ENCODE assay signal across 16 cellular contexts in genomic region chr15:25545017-25545416, GRCh38.
DNase-seq lines count a peak whose midpoint lies in the region; ATAC-seq and TF ChIP-seq lines count a peak whose summit lies in the region.
"Had no signal": no experiment of that assay in that cellular context is flagged by ENCODE, and none has a peak within 500 bp of the region (broad histone marks: within the 10 kb centered on the region; RNA-seq: fewer than 3 reads in every experiment).

No MANE protein-coding gene starts in this region.

- H3K4me3 ChIP-seq in retinal pigment epithelial cell (ENCODE audit: low read length) (no peak overlapping the region), mesenchymal stem cell (ENCODE audit: insufficient read depth in 1 of 2, low read depth in 1 of 2, low read length in 2 of 2) (no peak overlapping the region)

- TF ChIP-seq CTCF in retinal pigment epithelial cell (conservative IDR thresholded peaks at IDR 0.05; ENCODE audit: low read depth, low read length) = no peak

- no peak overlapping the region for H4K8ac ChIP-seq in mesenchymal stem cell (ENCODE audit: low read length)

- no peak overlapping the region for H3K27ac ChIP-seq in mesenchymal stem cell (ENCODE audit: low read length, poor library complexity, severe bottlenecking)
- H3K27ac ChIP-seq: neutrophil had no signal

- no peak overlapping the region for H2BK12ac ChIP-seq in mesenchymal stem cell (ENCODE audit: low read length in 2 of 2)

- no peak overlapping the region for H2BK15ac ChIP-seq in mesenchymal stem cell (ENCODE audit: low read depth, poor library complexity, severe bottlenecking)

- no peaks in the 10 kb centered on the region for H3K4me1 ChIP-seq in mesenchymal stem cell (ENCODE audit: control insufficient read depth, insufficient read depth, low read depth, low read length)

- no peak overlapping the region for H2AFZ ChIP-seq in mesenchymal stem cell (ENCODE audit: low read depth, low read length)

- no peaks in the 10 kb centered on the region for H3K79me1 ChIP-seq in mesenchymal stem cell (replicated peaks; ENCODE audit: low read length, poor library complexity, severe bottlenecking)

- no peak overlapping the region for H3K4me2 ChIP-seq in mesenchymal stem cell (ENCODE audit: low read length, poor library complexity, severe bottlenecking)

- H2AK5ac ChIP-seq in mesenchymal stem cell (ENCODE audit: low read length, severe bottlenecking) = no peak overlapping the region

- WGBS in mesenchymal stem cell = no CpG with 5 or more reads among the region's 1 CpG

- no peaks in the 10 kb centered on the region for H3K9me3 ChIP-seq in mesenchymal stem cell (ENCODE audit: control insufficient read depth, low read length)
- H3K9me3 ChIP-seq: neutrophil had no signal

- H3K23ac ChIP-seq in mesenchymal stem cell (ENCODE audit: low read length in 2 of 2) = no peak overlapping the region

- H3K9ac ChIP-seq in mesenchymal stem cell (ENCODE audit: low read length) = no peak overlapping the region

- H3K36me3 ChIP-seq in mesenchymal stem cell (ENCODE audit: control insufficient read depth in 1 of 2, insufficient read depth in 2 of 2, low read depth in 1 of 2, low read length in 2 of 2) = no peaks in the 10 kb centered on the region
- H3K36me3 ChIP-seq: neutrophil had no signal

- no peak overlapping the region for H3K14ac ChIP-seq in mesenchymal stem cell (ENCODE audit: low read length in 2 of 2)

- H3K27me3 ChIP-seq in mesenchymal stem cell (ENCODE audit: control insufficient read depth in 1 of 2, insufficient read depth in 1 of 2, low read length in 2 of 2) = no peaks in the 10 kb centered on the region
- H3K27me3 ChIP-seq: neutrophil had no signal

- ATAC-seq in esophagus mucosa = peak; percentile 95
- ATAC-seq: CD8-positive, alpha-beta T cell; stimulated activated naive CD8-positive, alpha-beta T cell treated with anti-CD3 and anti-CD28 coated beads, Interleukin-15, Interleukin-2, amounts not matched to agents 100 U/mL and 50 U/mL, for 24 hours had no signal

- H3K4ac ChIP-seq in mesenchymal stem cell (ENCODE audit: low read depth in 1 of 2, low read length in 2 of 2) = no peak overlapping the region

- no peak overlapping the region for H3K18ac ChIP-seq in mesenchymal stem cell (ENCODE audit: low read depth in 1 of 2, low read length in 2 of 2)

- H4K91ac ChIP-seq in mesenchymal stem cell (ENCODE audit: low read length) = no peak overlapping the region

- H2BK5ac ChIP-seq in mesenchymal stem cell (ENCODE audit: low read depth, low read length, poor library complexity, severe bottlenecking) = no peak overlapping the region

- no peak overlapping the region for H2BK120ac ChIP-seq in mesenchymal stem cell (ENCODE audit: low read depth, low read length)

- peak; percentile 11 for DNase-seq in NCI-H82 (lab: John Stamatoyannopoulos, UW)
- DNase-seq in NCI-H82 treated with DMSO at 0.1 percent for 48 hours (lab: John Stamatoyannopoulos, UW; ENCODE audit: unreplicated experiment) = no peak
- peak; percentile 1 for DNase-seq in OCI-M1 (lab: John Stamatoyannopoulos, UW)
- DNase-seq in retinal pigment epithelial cell (ENCODE audit: low read depth) = peak; percentile 37
- DNase-seq in mesenchymal stem cell = no peak
- DNase-seq in NCI-H2171 treated with DMSO at 0.1 percent for 48 hours (lab: John Stamatoyannopoulos, UW) = no peak
- no peak for DNase-seq in NCI-H1048 (lab: John Stamatoyannopoulos, UW)
- DNase-seq: 8988T; activated effector memory CD4-positive, alpha-beta T cell treated with anti-CD3 and anti-CD28 coated beads, Interleukin-2, amount 50 U/mL, for 16 hours; CD8-positive, alpha-beta T cell; NCI-H1092 treated with DMSO at 0.1 percent for 48 hours; SIG-M5; stimulated activated naive CD8-positive, alpha-beta T cell treated with anti-CD3 and anti-CD28 coated beads, Interleukin-15, Interleukin-2, amounts not matched to agents 100 U/mL and 50 U/mL, for 24 hours; T1000 had no signal

Comparison
In these comparisons a context has a peak if more than half of its experiments do, and no peak if none do; other contexts are left out.
1. DNase-seq: peak in NCI-H82 (single experiment), OCI-M1 (single experiment) and retinal pigment epithelial cell (single experiment); none in NCI-H82 treated with DMSO at 0.1 percent for 48 hours (single experiment), mesenchymal stem cell (single experiment), NCI-H2171 treated with DMSO at 0.1 percent for 48 hours (single experiment) and NCI-H1048 (single experiment).